In genomic region chr14:35807131-35807961, GRCh38 we compare ENCODE assay signal across 2 cellular contexts.
TF ChIP-seq lines count a peak whose summit lies in the region.

No MANE protein-coding gene starts in this region.

TF ChIP-seq in SK-N-SH, 30 proteins besides CTCF, POLR2A, EP300 and RAD21 (continued from another document):
- TF ChIP-seq, protein P1, sequence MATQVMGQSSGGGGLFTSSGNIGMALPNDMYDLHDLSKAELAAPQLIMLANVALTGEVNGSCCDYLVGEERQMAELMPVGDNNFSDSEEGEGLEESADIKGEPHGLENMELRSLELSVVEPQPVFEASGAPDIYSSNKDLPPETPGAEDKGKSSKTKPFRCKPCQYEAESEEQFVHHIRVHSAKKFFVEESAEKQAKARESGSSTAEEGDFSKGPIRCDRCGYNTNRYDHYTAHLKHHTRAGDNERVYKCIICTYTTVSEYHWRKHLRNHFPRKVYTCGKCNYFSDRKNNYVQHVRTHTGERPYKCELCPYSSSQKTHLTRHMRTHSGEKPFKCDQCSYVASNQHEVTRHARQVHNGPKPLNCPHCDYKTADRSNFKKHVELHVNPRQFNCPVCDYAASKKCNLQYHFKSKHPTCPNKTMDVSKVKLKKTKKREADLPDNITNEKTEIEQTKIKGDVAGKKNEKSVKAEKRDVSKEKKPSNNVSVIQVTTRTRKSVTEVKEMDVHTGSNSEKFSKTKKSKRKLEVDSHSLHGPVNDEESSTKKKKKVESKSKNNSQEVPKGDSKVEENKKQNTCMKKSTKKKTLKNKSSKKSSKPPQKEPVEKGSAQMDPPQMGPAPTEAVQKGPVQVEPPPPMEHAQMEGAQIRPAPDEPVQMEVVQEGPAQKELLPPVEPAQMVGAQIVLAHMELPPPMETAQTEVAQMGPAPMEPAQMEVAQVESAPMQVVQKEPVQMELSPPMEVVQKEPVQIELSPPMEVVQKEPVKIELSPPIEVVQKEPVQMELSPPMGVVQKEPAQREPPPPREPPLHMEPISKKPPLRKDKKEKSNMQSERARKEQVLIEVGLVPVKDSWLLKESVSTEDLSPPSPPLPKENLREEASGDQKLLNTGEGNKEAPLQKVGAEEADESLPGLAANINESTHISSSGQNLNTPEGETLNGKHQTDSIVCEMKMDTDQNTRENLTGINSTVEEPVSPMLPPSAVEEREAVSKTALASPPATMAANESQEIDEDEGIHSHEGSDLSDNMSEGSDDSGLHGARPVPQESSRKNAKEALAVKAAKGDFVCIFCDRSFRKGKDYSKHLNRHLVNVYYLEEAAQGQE (IDR thresholded peaks at IDR 0.05; ENCODE audit: low read depth, low read length) = no peak
- TF ChIP-seq NFIC (IDR thresholded peaks at IDR 0.05; ENCODE audit: borderline replicate concordance) = no peak
- TF ChIP-seq ELF1 (IDR thresholded peaks at IDR 0.05) = no peak
- no peak for TF ChIP-seq JUND (IDR thresholded peaks at IDR 0.05)
- no peak for TF ChIP-seq CHD2 (IDR thresholded peaks at IDR 0.05; ENCODE audit: low read length, partially characterized antibody)
- no peak for TF ChIP-seq TCF12 (IDR thresholded peaks at IDR 0.05)

TF ChIP-seq in SK-N-SH treated with all-trans-retinoic acid at 6 μM for 48 hours, 23 proteins besides CTCF, POLR2A, EP300 and RAD21 (continued from another document):
- TF ChIP-seq CSRNP3 (CRISPR knock-in tag; IDR thresholded peaks at IDR 0.05) (no peak), RARB (CRISPR knock-in tag; IDR thresholded peaks at IDR 0.05) (no peak), ZNF565 (CRISPR knock-in tag; conservative IDR thresholded peaks at IDR 0.05; ENCODE audit: low read depth) (no peak), ARNTL (CRISPR knock-in tag; IDR thresholded peaks at IDR 0.05; ENCODE audit: borderline replicate concordance, low read depth) (no peak), GLIS3 (CRISPR knock-in tag; IDR thresholded peaks at IDR 0.05) (no peak), SNAI2 (CRISPR knock-in tag; IDR thresholded peaks at IDR 0.05) (no peak), TSHZ2 (CRISPR knock-in tag; IDR thresholded peaks at IDR 0.05) (no peak), ZFP3 (CRISPR knock-in tag; IDR thresholded peaks at IDR 0.05) (no peak), ZC3H10 (CRISPR knock-in tag; IDR thresholded peaks at IDR 0.05) (no peak)
- TF ChIP-seq, protein P2, sequence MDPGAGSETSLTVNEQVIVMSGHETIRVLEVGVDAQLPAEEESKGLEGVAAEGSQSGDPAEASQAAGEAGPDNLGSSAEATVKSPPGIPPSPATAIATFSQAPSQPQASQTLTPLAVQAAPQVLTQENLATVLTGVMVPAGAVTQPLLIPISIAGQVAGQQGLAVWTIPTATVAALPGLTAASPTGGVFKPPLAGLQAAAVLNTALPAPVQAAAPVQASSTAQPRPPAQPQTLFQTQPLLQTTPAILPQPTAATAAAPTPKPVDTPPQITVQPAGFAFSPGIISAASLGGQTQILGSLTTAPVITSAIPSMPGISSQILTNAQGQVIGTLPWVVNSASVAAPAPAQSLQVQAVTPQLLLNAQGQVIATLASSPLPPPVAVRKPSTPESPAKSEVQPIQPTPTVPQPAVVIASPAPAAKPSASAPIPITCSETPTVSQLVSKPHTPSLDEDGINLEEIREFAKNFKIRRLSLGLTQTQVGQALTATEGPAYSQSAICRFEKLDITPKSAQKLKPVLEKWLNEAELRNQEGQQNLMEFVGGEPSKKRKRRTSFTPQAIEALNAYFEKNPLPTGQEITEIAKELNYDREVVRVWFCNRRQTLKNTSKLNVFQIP (CRISPR knock-in tag; IDR thresholded peaks at IDR 0.05; ENCODE audit: borderline replicate concordance, low read depth) = no peak
